ENCODE assay signal across 1 cellular context in the genomic region with DNA sequence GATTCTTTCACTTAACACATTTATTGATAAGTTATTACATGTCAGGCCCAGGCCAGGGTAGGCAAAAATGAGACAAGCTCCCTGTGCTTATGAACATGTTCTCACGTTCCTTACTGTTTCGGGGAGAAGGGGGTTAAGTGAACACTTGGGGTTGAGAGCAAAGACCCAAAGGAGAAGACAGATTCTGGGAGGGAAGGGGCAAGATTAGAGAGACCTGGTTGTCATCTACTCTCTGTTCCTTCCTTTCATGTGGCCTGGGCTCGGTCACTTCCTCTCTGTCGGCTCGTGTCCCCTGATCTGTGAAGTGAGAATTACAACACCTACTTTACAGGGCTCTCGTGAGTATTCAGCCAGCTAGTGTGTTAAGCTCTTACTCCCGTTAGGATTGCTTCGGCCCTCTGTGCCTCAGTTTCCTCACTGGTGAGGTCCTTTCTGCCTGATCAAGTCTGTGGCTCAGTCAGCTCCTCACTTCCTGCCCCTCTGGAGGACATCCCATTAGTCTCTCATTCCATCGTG.
TF ChIP-seq lines count a peak whose summit lies in the region.

No MANE protein-coding gene starts in this region.

TF ChIP-seq in GM12878, 131 proteins besides CTCF, POLR2A, EP300 and RAD21 (continued from another document and continues in another):
- no peak for TF ChIP-seq BCL3 (IDR thresholded peaks at IDR 0.05; ENCODE audit: borderline replicate concordance, insufficient read depth, low read depth, low read length, poor library complexity, severe bottlenecking)
- TF ChIP-seq POLR2AphosphoS5 (IDR thresholded peaks at IDR 0.05; ENCODE audit: low read length), result peak; percentile 90
- 0 out of 3 replicates have a peak, but pooled peaks of 1 of the 2 experiments have one; percentile 32 for TF ChIP-seq EGR1 (IDR thresholded peaks at IDR 0.05; ENCODE audit: borderline replicate concordance in 1 of 2, low read depth in 2 of 2, low read length in 2 of 2)
- no peak for TF ChIP-seq ZNF592 (IDR thresholded peaks at IDR 0.05)
- no peak for TF ChIP-seq SRF (IDR thresholded peaks at IDR 0.05; ENCODE audit: low read depth in 2 of 2, low read length in 2 of 2)
- TF ChIP-seq GABPA (IDR thresholded peaks at IDR 0.05; ENCODE audit: low read depth), result no peak
- TF ChIP-seq CHD2 (IDR thresholded peaks at IDR 0.05; ENCODE audit: borderline replicate concordance, low read depth, low read length), result no peak
- TF ChIP-seq ZNF274 (IDR thresholded peaks at IDR 0.05; ENCODE audit: insufficient read depth, insufficient read length), result no peak
- 0 out of 2 replicates have a peak, but pooled peaks have one; percentile 13 for TF ChIP-seq ELK1 (IDR thresholded peaks at IDR 0.05; ENCODE audit: low read depth, low read length)
- peak; percentile 86 for TF ChIP-seq IKZF1 (conservative IDR thresholded peaks at IDR 0.05)
- TF ChIP-seq NR2F1 (conservative IDR thresholded peaks at IDR 0.05), result peak; percentile 70
- no peak for TF ChIP-seq SREBF2 (IDR thresholded peaks at IDR 0.05; ENCODE audit: low read length)
- TF ChIP-seq SPI1 (IDR thresholded peaks at IDR 0.05; ENCODE audit: borderline replicate concordance, insufficient read depth, low read depth, low read length), result peak; percentile 98
- TF ChIP-seq ZBED1 (IDR thresholded peaks at IDR 0.05; ENCODE audit: borderline replicate concordance), result peak; percentile 89
- no peak for TF ChIP-seq USF1 (IDR thresholded peaks at IDR 0.05; ENCODE audit: borderline replicate concordance, extremely low read length, insufficient read depth, low read depth, low read length)
- no peak for TF ChIP-seq RBBP5 (conservative IDR thresholded peaks at IDR 0.05)
- TF ChIP-seq HDAC2 (IDR thresholded peaks at IDR 0.05), result no peak
- TF ChIP-seq, protein P1, sequence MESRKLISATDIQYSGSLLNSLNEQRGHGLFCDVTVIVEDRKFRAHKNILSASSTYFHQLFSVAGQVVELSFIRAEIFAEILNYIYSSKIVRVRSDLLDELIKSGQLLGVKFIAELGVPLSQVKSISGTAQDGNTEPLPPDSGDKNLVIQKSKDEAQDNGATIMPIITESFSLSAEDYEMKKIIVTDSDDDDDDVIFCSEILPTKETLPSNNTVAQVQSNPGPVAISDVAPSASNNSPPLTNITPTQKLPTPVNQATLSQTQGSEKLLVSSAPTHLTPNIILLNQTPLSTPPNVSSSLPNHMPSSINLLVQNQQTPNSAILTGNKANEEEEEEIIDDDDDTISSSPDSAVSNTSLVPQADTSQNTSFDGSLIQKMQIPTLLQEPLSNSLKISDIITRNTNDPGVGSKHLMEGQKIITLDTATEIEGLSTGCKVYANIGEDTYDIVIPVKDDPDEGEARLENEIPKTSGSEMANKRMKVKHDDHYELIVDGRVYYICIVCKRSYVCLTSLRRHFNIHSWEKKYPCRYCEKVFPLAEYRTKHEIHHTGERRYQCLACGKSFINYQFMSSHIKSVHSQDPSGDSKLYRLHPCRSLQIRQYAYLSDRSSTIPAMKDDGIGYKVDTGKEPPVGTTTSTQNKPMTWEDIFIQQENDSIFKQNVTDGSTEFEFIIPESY (IDR thresholded peaks at IDR 0.05), result no peak
- TF ChIP-seq, protein P2, sequence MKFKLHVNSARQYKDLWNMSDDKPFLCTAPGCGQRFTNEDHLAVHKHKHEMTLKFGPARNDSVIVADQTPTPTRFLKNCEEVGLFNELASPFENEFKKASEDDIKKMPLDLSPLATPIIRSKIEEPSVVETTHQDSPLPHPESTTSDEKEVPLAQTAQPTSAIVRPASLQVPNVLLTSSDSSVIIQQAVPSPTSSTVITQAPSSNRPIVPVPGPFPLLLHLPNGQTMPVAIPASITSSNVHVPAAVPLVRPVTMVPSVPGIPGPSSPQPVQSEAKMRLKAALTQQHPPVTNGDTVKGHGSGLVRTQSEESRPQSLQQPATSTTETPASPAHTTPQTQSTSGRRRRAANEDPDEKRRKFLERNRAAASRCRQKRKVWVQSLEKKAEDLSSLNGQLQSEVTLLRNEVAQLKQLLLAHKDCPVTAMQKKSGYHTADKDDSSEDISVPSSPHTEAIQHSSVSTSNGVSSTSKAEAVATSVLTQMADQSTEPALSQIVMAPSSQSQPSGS (IDR thresholded peaks at IDR 0.05; ENCODE audit: low read length), result no peak
- no peak for TF ChIP-seq SMAD1 (IDR thresholded peaks at IDR 0.05; ENCODE audit: low read depth, partially characterized antibody)
- no peak for TF ChIP-seq MXI1 (IDR thresholded peaks at IDR 0.05; ENCODE audit: low read depth, low read length)
- TF ChIP-seq, protein P3, sequence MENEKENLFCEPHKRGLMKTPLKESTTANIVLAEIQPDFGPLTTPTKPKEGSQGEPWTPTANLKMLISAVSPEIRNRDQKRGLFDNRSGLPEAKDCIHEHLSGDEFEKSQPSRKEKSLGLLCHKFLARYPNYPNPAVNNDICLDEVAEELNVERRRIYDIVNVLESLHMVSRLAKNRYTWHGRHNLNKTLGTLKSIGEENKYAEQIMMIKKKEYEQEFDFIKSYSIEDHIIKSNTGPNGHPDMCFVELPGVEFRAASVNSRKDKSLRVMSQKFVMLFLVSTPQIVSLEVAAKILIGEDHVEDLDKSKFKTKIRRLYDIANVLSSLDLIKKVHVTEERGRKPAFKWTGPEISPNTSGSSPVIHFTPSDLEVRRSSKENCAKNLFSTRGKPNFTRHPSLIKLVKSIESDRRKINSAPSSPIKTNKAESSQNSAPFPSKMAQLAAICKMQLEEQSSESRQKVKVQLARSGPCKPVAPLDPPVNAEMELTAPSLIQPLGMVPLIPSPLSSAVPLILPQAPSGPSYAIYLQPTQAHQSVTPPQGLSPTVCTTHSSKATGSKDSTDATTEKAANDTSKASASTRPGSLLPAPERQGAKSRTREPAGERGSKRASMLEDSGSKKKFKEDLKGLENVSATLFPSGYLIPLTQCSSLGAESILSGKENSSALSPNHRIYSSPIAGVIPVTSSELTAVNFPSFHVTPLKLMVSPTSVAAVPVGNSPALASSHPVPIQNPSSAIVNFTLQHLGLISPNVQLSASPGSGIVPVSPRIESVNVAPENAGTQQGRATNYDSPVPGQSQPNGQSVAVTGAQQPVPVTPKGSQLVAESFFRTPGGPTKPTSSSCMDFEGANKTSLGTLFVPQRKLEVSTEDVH (IDR thresholded peaks at IDR 0.05; ENCODE audit: low read depth, partially characterized antibody), result no peak
- no peak for TF ChIP-seq CREB1 (IDR thresholded peaks at IDR 0.05; ENCODE audit: low read depth)
- TF ChIP-seq BRCA1 (IDR thresholded peaks at IDR 0.05; ENCODE audit: low read depth, low read length), result no peak
- peak; percentile 98 for TF ChIP-seq ZNF687 (IDR thresholded peaks at IDR 0.05)
- TF ChIP-seq ZBTB11 (CRISPR knock-in tag; IDR thresholded peaks at IDR 0.05), result no peak
- TF ChIP-seq NBN (IDR thresholded peaks at IDR 0.05), result peak; percentile 78
- peak; percentile 56; the same call in 1 of the 2 replicates for TF ChIP-seq HDGF (IDR thresholded peaks at IDR 0.05)
- TF ChIP-seq NRF1 (conservative IDR thresholded peaks at IDR 0.05; ENCODE audit: low read depth, low read length), result no peak
- TF ChIP-seq PML (IDR thresholded peaks at IDR 0.05; ENCODE audit: low read length), result no peak
- no peak for TF ChIP-seq RFX5 (IDR thresholded peaks at IDR 0.05; ENCODE audit: low read depth, low read length)
- no peak for TF ChIP-seq TARDBP (IDR thresholded peaks at IDR 0.05; ENCODE audit: borderline replicate concordance)
- TF ChIP-seq RB1 (IDR thresholded peaks at IDR 0.05; ENCODE audit: borderline replicate concordance), result no peak
- no peak for TF ChIP-seq SREBF1 (IDR thresholded peaks at IDR 0.05; ENCODE audit: low read length)
- TF ChIP-seq HDAC6 (IDR thresholded peaks at IDR 0.05; ENCODE audit: unreplicated experiment), result no peak
